Comparison of ENCODE assay signal across 16 cellular contexts in the genomic region with DNA sequence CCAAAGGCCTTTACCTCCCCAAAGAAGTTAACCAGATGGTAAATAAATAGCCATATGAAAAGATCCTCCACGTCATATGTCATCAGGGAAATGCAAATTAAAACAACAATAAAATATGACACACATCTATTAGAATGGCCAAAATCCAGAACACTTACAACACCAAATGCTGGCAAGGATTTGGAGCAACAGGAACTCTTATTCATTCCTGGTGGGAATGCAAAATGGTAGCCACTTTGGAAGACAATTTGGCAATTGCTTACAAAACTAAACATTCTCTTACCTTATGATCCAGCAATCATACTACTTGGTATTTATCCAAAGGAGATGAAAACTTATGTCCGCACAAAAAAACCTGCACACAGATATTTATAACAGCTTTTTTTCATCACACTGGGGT. TPM values are rescaled to one million over a fixed set of nuclear protein-coding genes. Genes with fewer than 3 reads are reported as not detected.
DNase-seq lines count a peak whose midpoint lies in the region; ATAC-seq lines count a peak whose summit lies in the region.
"Had no signal": no experiment of that assay in that cellular context is flagged by ENCODE, and none has a peak within 500 bp of the region (broad histone marks: within the 10 kb centered on the region; RNA-seq: fewer than 3 reads in every experiment).

No MANE protein-coding gene starts in this region.

- no peak overlapping the region for H4K91ac ChIP-seq in neuronal stem cell (ENCODE audit: low read depth, low read length, poor library complexity)

- no peaks in the 10 kb centered on the region for H3K27me3 Mint-ChIP-seq in T-helper 2 cell treated with Interferon-gamma antibody and Interleukin-4, amounts not matched to agents 5 μg/mL and 100 μg/mL, for 36 hours (ENCODE audit: low read depth)
- H3K27me3 Mint-ChIP-seq in central memory CD8-positive, alpha-beta T cell: no peaks in the 10 kb centered on the region

- no peak overlapping the region for H2BK5ac ChIP-seq in neuronal stem cell (ENCODE audit: low read length)

- H2BK12ac ChIP-seq in neuronal stem cell (ENCODE audit: low read length): no peak overlapping the region

- no peak overlapping the region for H3K27ac Mint-ChIP-seq in T-helper 2 cell treated with Interferon-gamma antibody and Interleukin-4, amounts not matched to agents 5 μg/mL and 100 μg/mL, for 36 hours
- peak overlapping the region; percentile 99 for H3K27ac Mint-ChIP-seq in central memory CD8-positive, alpha-beta T cell (ENCODE audit: low read depth)

- peaks cover 5% of the 10 kb centered on the region for H3K9me3 Mint-ChIP-seq in T-helper 2 cell treated with Interferon-gamma antibody and Interleukin-4, amounts not matched to agents 5 μg/mL and 100 μg/mL, for 36 hours
- H3K9me3 Mint-ChIP-seq in central memory CD8-positive, alpha-beta T cell: no peaks in the 10 kb centered on the region

- ATAC-seq in central memory CD8-positive, alpha-beta T cell (replicated peaks; ENCODE audit: extremely low read depth, poor library complexity, severe bottlenecking): no peak
- no peak for ATAC-seq in GM19397 (IDR thresholded peaks at IDR 0.05; ENCODE audit: unreplicated experiment)
- ATAC-seq: heart left ventricle had no signal

- H3K4me1 Mint-ChIP-seq in T-helper 2 cell treated with Interferon-gamma antibody and Interleukin-4, amounts not matched to agents 5 μg/mL and 100 μg/mL, for 36 hours (ENCODE audit: low read depth): peaks cover 40% of the 10 kb centered on the region
- H3K4me1 Mint-ChIP-seq in central memory CD8-positive, alpha-beta T cell: peaks cover 46% of the 10 kb centered on the region

- H3K27ac ChIP-seq in GM23248 (no peak overlapping the region), neuronal stem cell (replicated peaks; ENCODE audit: low read length) (no peak overlapping the region)

- peaks cover 31% of the 10 kb centered on the region for H3K79me2 ChIP-seq in GM23248 (ENCODE audit: insufficient read depth)

- peak overlapping the region; percentile 94 for H2AFZ ChIP-seq in GM23248
- peak overlapping the region; percentile 81 for H2AFZ ChIP-seq in neuronal stem cell (ENCODE audit: low read length)

- DNase-seq in T-helper 2 cell treated with Interferon-gamma antibody and Interleukin-4, amounts not matched to agents 5 μg/mL and 100 μg/mL, for 36 hours (ENCODE audit: low spot score): no peak
- DNase-seq in T-helper 2 cell (no peak), GM23248 (no peak), neuronal stem cell (ENCODE audit: low spot score) (no peak), AG08396 (ENCODE audit: low spot score) (no peak), A172 (ENCODE audit: low spot score) (no peak)
- no peak for DNase-seq in central memory CD8-positive, alpha-beta T cell (ENCODE audit: low spot score in 2 of 2)
- DNase-seq: activated CD4-positive, CD25-positive, alpha-beta regulatory T cell treated with anti-CD3 and anti-CD28 coated beads, Interleukin-2, amount 50 U/mL, for 72 hours; activated T-cell treated with anti-CD3 and anti-CD28 coated beads for 4 hours; cortex of kidney; heart left ventricle; NCI-H187 treated with DMSO at 0.1 percent for 48 hours; NCI-H526; posterior cingulate gyrus had no signal

- H3K23ac ChIP-seq in neuronal stem cell (ENCODE audit: low read depth, low read length, poor library complexity): no peak overlapping the region

- H3K4me3 ChIP-seq in GM23248: no peak overlapping the region
- no peak overlapping the region for H3K4me3 ChIP-seq in neuronal stem cell (ENCODE audit: low read length in 2 of 2)

- no peak overlapping the region for H2BK15ac ChIP-seq in neuronal stem cell (ENCODE audit: low read length)

- H3K4me1 ChIP-seq in GM23248 (ENCODE audit: insufficient read depth) (peaks cover 25% of the 10 kb centered on the region), neuronal stem cell (ENCODE audit: control insufficient read depth in 2 of 2, insufficient read depth in 1 of 2, low read depth in 1 of 2, low read length in 2 of 2) (peaks cover 0 to 4% of the 10 kb centered on the region in 2 donors)

- H4K20me1 ChIP-seq in GM23248 (ENCODE audit: insufficient read depth): no peaks in the 10 kb centered on the region

- no peak overlapping the region for H2BK120ac ChIP-seq in neuronal stem cell (ENCODE audit: low read depth, low read length)

- H3K9me3 ChIP-seq in GM23248 (ENCODE audit: low read depth) (no peaks in the 10 kb centered on the region), neuronal stem cell (replicated peaks in 1 of 2; ENCODE audit: control insufficient read depth in 2 of 2, insufficient read depth in 1 of 2, low read depth in 1 of 2, low read length in 2 of 2) (no peaks in the 10 kb centered on the region)
- H3K9me3 ChIP-seq: ascending aorta, heart left ventricle had no signal

- in situ Hi-C loops in GM23248 (cut with MboI): no loop called here

- H3K4ac ChIP-seq in neuronal stem cell (ENCODE audit: low read length): no peak overlapping the region

- peaks cover 51% of the 10 kb centered on the region for H3K36me3 Mint-ChIP-seq in T-helper 2 cell treated with Interferon-gamma antibody and Interleukin-4, amounts not matched to agents 5 μg/mL and 100 μg/mL, for 36 hours (ENCODE audit: low read depth)
- H3K36me3 Mint-ChIP-seq in central memory CD8-positive, alpha-beta T cell (ENCODE audit: insufficient read depth): peaks cover 16% of the 10 kb centered on the region

- no peaks in the 10 kb centered on the region for H3K27me3 ChIP-seq in GM23248 (replicated peaks; ENCODE audit: insufficient read depth)
- no peaks in the 10 kb centered on the region for H3K27me3 ChIP-seq in neuronal stem cell (ENCODE audit: control insufficient read depth in 3 of 3, insufficient read depth in 3 of 3, low read depth in 1 of 3, low read length in 3 of 3)
- H3K27me3 ChIP-seq: ascending aorta, heart left ventricle had no signal

- H3K9ac ChIP-seq in GM23248 (no peak overlapping the region), neuronal stem cell (ENCODE audit: low read depth, low read length, poor library complexity) (no peak overlapping the region)

- H4K8ac ChIP-seq in neuronal stem cell (ENCODE audit: low read depth, low read length): no peak overlapping the region

- H2AK5ac ChIP-seq in neuronal stem cell (ENCODE audit: low read depth, low read length): no peak overlapping the region

- peaks cover 1% of the 10 kb centered on the region for H3K79me1 ChIP-seq in neuronal stem cell (ENCODE audit: low read depth, low read length)

- peaks cover 14% of the 10 kb centered on the region for H3F3A ChIP-seq in GM23248 (ENCODE audit: insufficient read depth)

- H3K14ac ChIP-seq in neuronal stem cell (ENCODE audit: low read length): no peak overlapping the region

- no peak overlapping the region for H3K18ac ChIP-seq in neuronal stem cell (ENCODE audit: low read length)

- H3K4me2 ChIP-seq in GM23248 (ENCODE audit: unreplicated experiment) (no peak overlapping the region), neuronal stem cell (ENCODE audit: insufficient read depth, low read length, poor library complexity, severe bottlenecking) (no peak overlapping the region)

- H3K36me3 ChIP-seq in GM23248 (ENCODE audit: low read depth) (peaks cover 24% of the 10 kb centered on the region; the same call in 1 of the 2 replicates), neuronal stem cell (replicated peaks in 1 of 2; ENCODE audit: control insufficient read depth in 2 of 2, insufficient read depth in 2 of 2, low read length in 2 of 2) (peaks cover 1 to 14% of the 10 kb centered on the region in 2 donors)

- no peaks in the 10 kb centered on the region for H3K9me2 ChIP-seq in GM23248 (ENCODE audit: insufficient read depth)

- 79 to 85% methylated on average over 2 of the region's 2 CpGs for WGBS in GM23248 (ENCODE audit: low coverage in 1 of 2, low lambda C conversion rate in 2 of 2, missing lambda C conversion rate in 2 of 2), 2 experiments
- no CpG with 5 or more reads among the region's 2 CpGs for WGBS in neuronal stem cell (ENCODE audit: extremely low coverage in 2 of 2, insufficient read length in 2 of 2, insufficient replicate concordance in 1 of 2), 2 donors

- peak overlapping the region; percentile 52 for H3K4me3 Mint-ChIP-seq in T-helper 2 cell treated with Interferon-gamma antibody and Interleukin-4, amounts not matched to agents 5 μg/mL and 100 μg/mL, for 36 hours
- H3K4me3 Mint-ChIP-seq in central memory CD8-positive, alpha-beta T cell: no peak overlapping the region

RNA-seq across cellular contexts. Expression of gene TANK, which starts 1.3 kb away (rescaled TPM):
- total RNA-seq in GM23248 (2014; rRNA removed; shearing (Covaris generic)): 60.4 and 69.4 TPM in 2 replicates
- polyA plus RNA-seq in GM23248 (2016; fragmentation: Nextera tagmentation; extraction: Ambion mirVana): 84.4 and 87.1 TPM in 2 replicates
- polyA plus RNA-seq in neuronal stem cell (2013, experiment 1 of 2): 19.5 TPM
- 21.2 TPM for polyA plus RNA-seq in neuronal stem cell (2013, experiment 2 of 2)
- total RNA-seq in A172 (2014; rRNA removed; shearing (Covaris generic)): 74.0 and 74.5 TPM in 2 replicates
